25 cellular contexts compared by ENCODE assay signal in genomic region chr11:2589538-2589934, GRCh38.
DNase-seq lines count a peak whose midpoint lies in the region; ATAC-seq and TF ChIP-seq lines count a peak whose summit lies in the region.
"Had no signal": no experiment of that assay in that cellular context is flagged by ENCODE, and none has a peak within 500 bp of the region (broad histone marks: within the 10 kb centered on the region; RNA-seq: fewer than 3 reads in every experiment).

No MANE protein-coding gene starts in this region.

- H2AFZ ChIP-seq in mesenchymal stem cell (ENCODE audit: low read depth, low read length) = no peak overlapping the region

- H3K79me1 ChIP-seq in mesenchymal stem cell (replicated peaks; ENCODE audit: low read length, poor library complexity, severe bottlenecking) = no peaks in the 10 kb centered on the region

- no peak overlapping the region for H2BK5ac ChIP-seq in mesenchymal stem cell (ENCODE audit: low read depth, low read length, poor library complexity, severe bottlenecking)

- no peak overlapping the region for H3K9ac ChIP-seq in mesenchymal stem cell (ENCODE audit: low read length)
- H3K9ac ChIP-seq: BLaER1 treated with 17β-estradiol and CSF1 and Interleukin-3, amounts not matched to agents 10 nM and 100 nM had no signal

- no peak for ATAC-seq in body of pancreas
- no peak for ATAC-seq in HG02938 (IDR thresholded peaks at IDR 0.05; ENCODE audit: unreplicated experiment)
- ATAC-seq: A549; Panc1; stimulated activated naive CD8-positive, alpha-beta T cell treated with anti-CD3 and anti-CD28 coated beads, Interleukin-15, amount 100 ng/mL, for 72 hours had no signal

- H3K18ac ChIP-seq in mesenchymal stem cell (ENCODE audit: low read depth in 1 of 2, low read length in 2 of 2) = no peak overlapping the region

- TF ChIP-seq CTCF in GM10248 (IDR thresholded peaks at IDR 0.05; ENCODE audit: control extremely low read depth, extremely low read depth, low read depth, missing control alignments) (no peak), body of pancreas (IDR thresholded peaks at IDR 0.05) (no peak)

- H4K8ac ChIP-seq in mesenchymal stem cell (ENCODE audit: low read length) = no peak overlapping the region

- no peaks in the 10 kb centered on the region for H3K4me1 Mint-ChIP-seq in activated CD4-positive, alpha-beta memory T cell treated with anti-CD3 and anti-CD28 coated beads for 36 hours (ENCODE audit: low read depth)
- H3K4me1 Mint-ChIP-seq in activated CD4-positive, alpha-beta memory T cell treated with anti-CD3 and anti-CD28 coated beads, Interleukin-2, amount 10 ng/mL, durations not matched to agents 7 days and 5 days = no peaks in the 10 kb centered on the region
- H3K4me1 Mint-ChIP-seq: central memory CD8-positive, alpha-beta T cell; memory B cell; stimulated activated naive CD8-positive, alpha-beta T cell treated with anti-CD3 and anti-CD28 coated beads, Interleukin-15, amount 100 ng/mL, for 72 hours had no signal

- H3K27me3 ChIP-seq in body of pancreas (no peaks in the 10 kb centered on the region), mesenchymal stem cell (ENCODE audit: control insufficient read depth in 1 of 2, insufficient read depth in 1 of 2, low read length in 2 of 2) (peaks cover 35 to 38% of the 10 kb centered on the region in 2 experiments)
- H3K27me3 ChIP-seq: ascending aorta; BLaER1 treated with 17β-estradiol and CSF1 and Interleukin-3, amounts not matched to agents 10 nM and 100 nM; tibial nerve had no signal

- H3K36me3 ChIP-seq in body of pancreas (replicated peaks in 1 of 2; ENCODE audit: insufficient read depth in 1 of 2, low read depth in 2 of 2) (peaks cover 0 to 15% of the 10 kb centered on the region in 2 donors), mesenchymal stem cell (ENCODE audit: control insufficient read depth in 1 of 2, insufficient read depth in 2 of 2, low read depth in 1 of 2, low read length in 2 of 2) (no peaks in the 10 kb centered on the region)
- H3K36me3 ChIP-seq: ascending aorta had no signal

- no peak overlapping the region for H3K23ac ChIP-seq in mesenchymal stem cell (ENCODE audit: low read length in 2 of 2)

- H2BK15ac ChIP-seq in mesenchymal stem cell (ENCODE audit: low read depth, poor library complexity, severe bottlenecking) = no peak overlapping the region

- CTCF ChIA-PET in activated CD4-positive, alpha-beta memory T cell treated with anti-CD3 and anti-CD28 coated beads for 36 hours (lab: Charles Lee) = no interaction called here
- CTCF ChIA-PET in activated CD4-positive, alpha-beta memory T cell treated with anti-CD3 and anti-CD28 coated beads, Interleukin-2, amount 10 ng/mL, durations not matched to agents 7 days and 5 days (lab: Charles Lee) = no interaction called here
- CTCF ChIA-PET in GM10248 (lab: Yijun Ruan, JAX) = no interaction called here

- no peak overlapping the region for H3K27ac ChIP-seq in body of pancreas
- no peak overlapping the region for H3K27ac ChIP-seq in mesenchymal stem cell (ENCODE audit: low read length, poor library complexity, severe bottlenecking)
- H3K27ac ChIP-seq: A549; ascending aorta; BLaER1 treated with 17β-estradiol and CSF1 and Interleukin-3, amounts not matched to agents 10 nM and 100 nM; tibial nerve; VCaP had no signal

- POLR2A ChIA-PET in activated CD4-positive, alpha-beta memory T cell treated with anti-CD3 and anti-CD28 coated beads for 36 hours (lab: Charles Lee) = no interaction called here
- POLR2A ChIA-PET in activated CD4-positive, alpha-beta memory T cell treated with anti-CD3 and anti-CD28 coated beads, Interleukin-2, amount 10 ng/mL, durations not matched to agents 7 days and 5 days (lab: Charles Lee) = no interaction called here
- POLR2A ChIA-PET in GM10248 (lab: Yijun Ruan, JAX) = no interaction called here

- no peak overlapping the region for H3K14ac ChIP-seq in mesenchymal stem cell (ENCODE audit: low read length in 2 of 2)

- no peak overlapping the region for H3K4me3 Mint-ChIP-seq in activated CD4-positive, alpha-beta memory T cell treated with anti-CD3 and anti-CD28 coated beads for 36 hours
- no peak overlapping the region for H3K4me3 Mint-ChIP-seq in activated CD4-positive, alpha-beta memory T cell treated with anti-CD3 and anti-CD28 coated beads, Interleukin-2, amount 10 ng/mL, durations not matched to agents 7 days and 5 days
- H3K4me3 Mint-ChIP-seq: central memory CD8-positive, alpha-beta T cell; memory B cell; stimulated activated naive CD8-positive, alpha-beta T cell treated with anti-CD3 and anti-CD28 coated beads, Interleukin-15, amount 100 ng/mL, for 72 hours had no signal

- WGBS in body of pancreas, 2 donors = 88 to 100% methylated on average over 1 to 12 of the region's 12 CpGs
- WGBS in mesenchymal stem cell = 85% methylated on average over 12 of the region's 12 CpGs

- no peaks in the 10 kb centered on the region for H3K27me3 Mint-ChIP-seq in activated CD4-positive, alpha-beta memory T cell treated with anti-CD3 and anti-CD28 coated beads for 36 hours
- no peaks in the 10 kb centered on the region for H3K27me3 Mint-ChIP-seq in activated CD4-positive, alpha-beta memory T cell treated with anti-CD3 and anti-CD28 coated beads, Interleukin-2, amount 10 ng/mL, durations not matched to agents 7 days and 5 days
- H3K27me3 Mint-ChIP-seq: central memory CD8-positive, alpha-beta T cell; memory B cell; stimulated activated naive CD8-positive, alpha-beta T cell treated with anti-CD3 and anti-CD28 coated beads, Interleukin-15, amount 100 ng/mL, for 72 hours had no signal

- intact Hi-C loops in activated CD4-positive, alpha-beta memory T cell treated with anti-CD3 and anti-CD28 coated beads for 36 hours (cut with micrococcal nuclease) = no loop called here
- intact Hi-C loops in body of pancreas (cut with DNase I) = no loop called here
- intact Hi-C loops in posterior vena cava (cut with DNase I) = loop anchor here in 1 of 2 donors (5.0 kb wide), 1 partner anchor 108 kb away; the partner anchor contains the start of gene KCNQ1OT1

- H3K4me3 ChIP-seq in body of pancreas (no peak overlapping the region), mesenchymal stem cell (ENCODE audit: insufficient read depth in 1 of 2, low read depth in 1 of 2, low read length in 2 of 2) (no peak overlapping the region)
- H3K4me3 ChIP-seq: A549; ascending aorta; BLaER1 treated with 17β-estradiol and CSF1 and Interleukin-3, amounts not matched to agents 10 nM and 100 nM; tibial nerve had no signal

- no peaks in the 10 kb centered on the region for H3K9me3 Mint-ChIP-seq in activated CD4-positive, alpha-beta memory T cell treated with anti-CD3 and anti-CD28 coated beads for 36 hours
- H3K9me3 Mint-ChIP-seq in activated CD4-positive, alpha-beta memory T cell treated with anti-CD3 and anti-CD28 coated beads, Interleukin-2, amount 10 ng/mL, durations not matched to agents 7 days and 5 days = no peaks in the 10 kb centered on the region
- H3K9me3 Mint-ChIP-seq: central memory CD8-positive, alpha-beta T cell; memory B cell had no signal

- H3K9me3 ChIP-seq in body of pancreas (no peaks in the 10 kb centered on the region), mesenchymal stem cell (ENCODE audit: control insufficient read depth, low read length) (peaks cover 18% of the 10 kb centered on the region)
- H3K9me3 ChIP-seq: ascending aorta; BLaER1 treated with 17β-estradiol and CSF1 and Interleukin-3, amounts not matched to agents 10 nM and 100 nM had no signal

- DNase-seq in activated CD4-positive, alpha-beta memory T cell treated with anti-CD3 and anti-CD28 coated beads for 36 hours = peak; percentile 1
- no peak for DNase-seq in activated CD4-positive, alpha-beta memory T cell treated with anti-CD3 and anti-CD28 coated beads, Interleukin-2, amount 10 ng/mL, durations not matched to agents 7 days and 5 days
- DNase-seq in GM10248 (ENCODE audit: extremely low spot score) (peak; percentile 15), body of pancreas (peak in 3 of 4 donors; percentile 3 to 8 (median 7)), posterior vena cava (ENCODE audit: low spot score) (peak; percentile 73), mesenchymal stem cell (no peak), DMS114 treated with DMSO at 0.1 percent for 48 hours (lab: John Stamatoyannopoulos, UW; ENCODE audit: unreplicated experiment) (no peak)
- DNase-seq: activated naive CD4-positive, alpha-beta T cell treated with anti-CD3 and anti-CD28 coated beads, Interleukin-2, amount 50 U/mL, for 16 hours; EL; HCEC 1CT; islet precursor cell; KG1; NCI-H146; NCI-H524; stimulated activated naive CD8-positive, alpha-beta T cell treated with anti-CD3 and anti-CD28 coated beads, Interleukin-15, amount 100 ng/mL, for 72 hours; T-helper 2 cell had no signal

- H3K36me3 Mint-ChIP-seq in activated CD4-positive, alpha-beta memory T cell treated with anti-CD3 and anti-CD28 coated beads for 36 hours = peaks cover 22% of the 10 kb centered on the region
- H3K36me3 Mint-ChIP-seq in activated CD4-positive, alpha-beta memory T cell treated with anti-CD3 and anti-CD28 coated beads, Interleukin-2, amount 10 ng/mL, durations not matched to agents 7 days and 5 days (ENCODE audit: low read depth) = no peaks in the 10 kb centered on the region

- H2BK12ac ChIP-seq in mesenchymal stem cell (ENCODE audit: low read length in 2 of 2) = no peak overlapping the region

- H3K4ac ChIP-seq in mesenchymal stem cell (ENCODE audit: low read depth in 1 of 2, low read length in 2 of 2) = no peak overlapping the region

- H3K4me1 ChIP-seq in body of pancreas = no peaks in the 10 kb centered on the region
- H3K4me1 ChIP-seq in mesenchymal stem cell (ENCODE audit: control insufficient read depth, insufficient read depth, low read depth, low read length) = peaks cover 14% of the 10 kb centered on the region
- H3K4me1 ChIP-seq: A549, ascending aorta had no signal

- H2BK120ac ChIP-seq in mesenchymal stem cell (ENCODE audit: low read depth, low read length) = no peak overlapping the region

- no peak overlapping the region for H4K91ac ChIP-seq in mesenchymal stem cell (ENCODE audit: low read length)

- no peak overlapping the region for H3K4me2 ChIP-seq in mesenchymal stem cell (ENCODE audit: low read length, poor library complexity, severe bottlenecking)
- H3K4me2 ChIP-seq: A549; BLaER1 treated with 17β-estradiol and CSF1 and Interleukin-3, amounts not matched to agents 10 nM and 100 nM had no signal

- TF ChIP-seq POLR2A in body of pancreas (IDR thresholded peaks at IDR 0.05) = no peak

- H3K27ac Mint-ChIP-seq in activated CD4-positive, alpha-beta memory T cell treated with anti-CD3 and anti-CD28 coated beads for 36 hours = no peak overlapping the region
- H3K27ac Mint-ChIP-seq in activated CD4-positive, alpha-beta memory T cell treated with anti-CD3 and anti-CD28 coated beads, Interleukin-2, amount 10 ng/mL, durations not matched to agents 7 days and 5 days = no peak overlapping the region
- H3K27ac Mint-ChIP-seq: memory B cell; stimulated activated naive CD8-positive, alpha-beta T cell treated with anti-CD3 and anti-CD28 coated beads, Interleukin-15, amount 100 ng/mL, for 72 hours had no signal

- no peak overlapping the region for H2AK5ac ChIP-seq in mesenchymal stem cell (ENCODE audit: low read length, severe bottlenecking)

Comparison
In these comparisons a context has a peak if more than half of its experiments do, and no peak if none do; other contexts are left out.
1. DNase-seq: peak in activated CD4-positive, alpha-beta memory T cell treated with anti-CD3 and anti-CD28 coated beads for 36 hours (single experiment), GM10248 (single experiment), body of pancreas (3 of 4) and posterior vena cava (single experiment); none in activated CD4-positive, alpha-beta memory T cell treated with anti-CD3 and anti-CD28 coated beads, Interleukin-2, amount 10 ng/mL, durations not matched to agents 7 days and 5 days (single experiment), mesenchymal stem cell (single experiment) and DMS114 treated with DMSO at 0.1 percent for 48 hours (single experiment).